In the genomic region with DNA sequence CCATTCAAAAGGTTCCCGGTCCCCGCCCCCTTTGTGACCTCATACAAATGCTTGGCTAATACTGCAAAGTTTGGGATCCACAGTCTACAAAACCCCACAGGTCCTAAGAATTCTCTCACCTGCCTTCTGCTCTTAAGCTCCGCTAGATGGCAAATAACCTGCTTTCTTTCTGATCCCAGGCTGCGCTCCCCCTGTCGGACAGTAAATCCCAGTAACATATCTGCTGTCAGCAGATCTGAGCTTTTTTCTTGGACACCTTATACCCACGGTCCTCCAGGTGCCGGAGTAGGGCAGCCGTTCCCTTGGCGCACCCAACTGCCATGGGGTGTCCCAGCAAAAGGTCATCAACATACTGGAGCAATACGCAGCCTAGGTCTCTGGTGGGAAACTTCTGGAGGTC, we compare ENCODE assay signal across 1 cellular context.
TF ChIP-seq lines count a peak whose summit lies in the region.

No MANE protein-coding gene starts in this region.

TF ChIP-seq in K562, 482 proteins besides CTCF, POLR2A, EP300 and RAD21 (continued from another document and continues in another):
- TF ChIP-seq MGA (IDR thresholded peaks at IDR 0.05) (peak; percentile 42; the same call in 1 of the 2 replicates), TEAD2 (tag; IDR thresholded peaks at IDR 0.05) (no peak), NFIC (IDR thresholded peaks at IDR 0.05) (peak; percentile 10; the same call in 1 of the 2 replicates), PHF21A (IDR thresholded peaks at IDR 0.05; ENCODE audit: borderline replicate concordance, low read depth) (0 out of 2 replicates have a peak, but pooled peaks have one; percentile 21), GATAD2A (IDR thresholded peaks at IDR 0.05) (peak; percentile 71; the same call in 1 of the 2 replicates), C11orf30 (IDR thresholded peaks at IDR 0.05; ENCODE audit: low read depth) (peak; percentile 47; the same call in 1 of the 2 replicates), TCF3 (CRISPR knock-in tag; IDR thresholded peaks at IDR 0.05) (no peak; the same call in 1 of the 2 replicates), RBFOX2 (IDR thresholded peaks at IDR 0.05; ENCODE audit: low read depth, low read length) (no peak), MEIS2 (IDR thresholded peaks at IDR 0.05; ENCODE audit: partially characterized antibody) (peak; percentile 77), CHD4 (IDR thresholded peaks at IDR 0.05; ENCODE audit: insufficient read depth, insufficient replicate concordance, low read depth, low read length, poor library complexity, severe bottlenecking) (no peak), JUND (IDR thresholded peaks at IDR 0.05; ENCODE audit: borderline replicate concordance, low read depth, low read length) (peak; percentile 58; the same call in 1 of the 2 replicates), JUND (tag; IDR thresholded peaks at IDR 0.05; ENCODE audit: borderline replicate concordance, low read depth, low read length) (peak; percentile 60; the same call in 1 of the 3 replicates), ZEB2 (IDR thresholded peaks at IDR 0.05) (peak; percentile 78), XRCC5 (IDR thresholded peaks at IDR 0.05; ENCODE audit: low read depth, low read length) (peak; percentile 80; the same call in 1 of the 2 replicates), MAZ (CRISPR knock-in tag; conservative IDR thresholded peaks at IDR 0.05 in 1 of 2, IDR thresholded peaks at IDR 0.05 in 1 of 2) (peak in 1 of 2 experiments; percentile 52; a peak in 1 of 4 replicates), SOX6 (IDR thresholded peaks at IDR 0.05) (peak; percentile 33; the same call in 1 of the 2 replicates), TBL1XR1 (IDR thresholded peaks at IDR 0.05; ENCODE audit: low read length in 2 of 2) (peak in 1 of 2 experiments; percentile 53; a peak in 1 of 4 replicates), KAT7 (CRISPR knock-in tag; IDR thresholded peaks at IDR 0.05; ENCODE audit: borderline replicate concordance) (no peak), HES1 (IDR thresholded peaks at IDR 0.05; ENCODE audit: low read depth) (no peak), SPI1 (IDR thresholded peaks at IDR 0.05; ENCODE audit: borderline replicate concordance, low read depth, low read length) (no peak), ZNF584 (CRISPR knock-in tag; IDR thresholded peaks at IDR 0.05; ENCODE audit: low read depth) (0 out of 2 replicates have a peak, but pooled peaks have one; percentile 0), RBM39 (optimal IDR thresholded peaks at IDR 0.05; ENCODE audit: low read depth, low read length) (no peak), TSHZ1 (CRISPR knock-in tag; IDR thresholded peaks at IDR 0.05) (no peak), JUN (IDR thresholded peaks at IDR 0.05; ENCODE audit: borderline replicate concordance, low read depth, low read length) (peak; percentile 50; the same call in 1 of the 2 replicates), JUN (CRISPR knock-in tag; IDR thresholded peaks at IDR 0.05; ENCODE audit: borderline replicate concordance) (peak; percentile 34; the same call in 1 of the 2 replicates), GATA2 (CRISPR knock-in tag; IDR thresholded peaks at IDR 0.05) (no peak)
- TF ChIP-seq, protein P1, sequence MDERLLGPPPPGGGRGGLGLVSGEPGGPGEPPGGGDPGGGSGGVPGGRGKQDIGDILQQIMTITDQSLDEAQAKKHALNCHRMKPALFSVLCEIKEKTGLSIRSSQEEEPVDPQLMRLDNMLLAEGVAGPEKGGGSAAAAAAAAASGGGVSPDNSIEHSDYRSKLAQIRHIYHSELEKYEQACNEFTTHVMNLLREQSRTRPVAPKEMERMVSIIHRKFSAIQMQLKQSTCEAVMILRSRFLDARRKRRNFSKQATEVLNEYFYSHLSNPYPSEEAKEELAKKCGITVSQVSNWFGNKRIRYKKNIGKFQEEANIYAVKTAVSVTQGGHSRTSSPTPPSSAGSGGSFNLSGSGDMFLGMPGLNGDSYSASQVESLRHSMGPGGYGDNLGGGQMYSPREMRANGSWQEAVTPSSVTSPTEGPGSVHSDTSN (CRISPR knock-in tag; IDR thresholded peaks at IDR 0.05; ENCODE audit: low read depth): no peak
- TF ChIP-seq, protein P1 (tag; conservative IDR thresholded peaks at IDR 0.05; ENCODE audit: low read depth): peak; percentile 59; the same call in 1 of the 2 replicates
- TF ChIP-seq, protein P2, sequence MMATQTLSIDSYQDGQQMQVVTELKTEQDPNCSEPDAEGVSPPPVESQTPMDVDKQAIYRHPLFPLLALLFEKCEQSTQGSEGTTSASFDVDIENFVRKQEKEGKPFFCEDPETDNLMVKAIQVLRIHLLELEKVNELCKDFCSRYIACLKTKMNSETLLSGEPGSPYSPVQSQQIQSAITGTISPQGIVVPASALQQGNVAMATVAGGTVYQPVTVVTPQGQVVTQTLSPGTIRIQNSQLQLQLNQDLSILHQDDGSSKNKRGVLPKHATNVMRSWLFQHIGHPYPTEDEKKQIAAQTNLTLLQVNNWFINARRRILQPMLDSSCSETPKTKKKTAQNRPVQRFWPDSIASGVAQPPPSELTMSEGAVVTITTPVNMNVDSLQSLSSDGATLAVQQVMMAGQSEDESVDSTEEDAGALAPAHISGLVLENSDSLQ (IDR thresholded peaks at IDR 0.05): peak; percentile 75
- TF ChIP-seq, protein P3, sequence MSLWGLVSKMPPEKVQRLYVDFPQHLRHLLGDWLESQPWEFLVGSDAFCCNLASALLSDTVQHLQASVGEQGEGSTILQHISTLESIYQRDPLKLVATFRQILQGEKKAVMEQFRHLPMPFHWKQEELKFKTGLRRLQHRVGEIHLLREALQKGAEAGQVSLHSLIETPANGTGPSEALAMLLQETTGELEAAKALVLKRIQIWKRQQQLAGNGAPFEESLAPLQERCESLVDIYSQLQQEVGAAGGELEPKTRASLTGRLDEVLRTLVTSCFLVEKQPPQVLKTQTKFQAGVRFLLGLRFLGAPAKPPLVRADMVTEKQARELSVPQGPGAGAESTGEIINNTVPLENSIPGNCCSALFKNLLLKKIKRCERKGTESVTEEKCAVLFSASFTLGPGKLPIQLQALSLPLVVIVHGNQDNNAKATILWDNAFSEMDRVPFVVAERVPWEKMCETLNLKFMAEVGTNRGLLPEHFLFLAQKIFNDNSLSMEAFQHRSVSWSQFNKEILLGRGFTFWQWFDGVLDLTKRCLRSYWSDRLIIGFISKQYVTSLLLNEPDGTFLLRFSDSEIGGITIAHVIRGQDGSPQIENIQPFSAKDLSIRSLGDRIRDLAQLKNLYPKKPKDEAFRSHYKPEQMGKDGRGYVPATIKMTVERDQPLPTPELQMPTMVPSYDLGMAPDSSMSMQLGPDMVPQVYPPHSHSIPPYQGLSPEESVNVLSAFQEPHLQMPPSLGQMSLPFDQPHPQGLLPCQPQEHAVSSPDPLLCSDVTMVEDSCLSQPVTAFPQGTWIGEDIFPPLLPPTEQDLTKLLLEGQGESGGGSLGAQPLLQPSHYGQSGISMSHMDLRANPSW (CRISPR knock-in tag; IDR thresholded peaks at IDR 0.05): no peak
